Comparison of ENCODE assay signal across 22 cellular contexts in genomic region chr12:92421042-92421441, GRCh38.
A peak's percentile ranks its signal among the peaks of the same experiment; 100 is the strongest.
DNase-seq lines count a peak whose midpoint lies in the region; ATAC-seq, FAIRE-seq and TF ChIP-seq lines count a peak whose summit lies in the region.
"Had no signal": no experiment of that assay in that cellular context is flagged by ENCODE, and none has a peak within 500 bp of the region (broad histone marks: within the 10 kb centered on the region; RNA-seq: fewer than 3 reads in every experiment).

No MANE protein-coding gene starts in this region.

- peaks cover 46% of the 10 kb centered on the region for H3K4me1 Mint-ChIP-seq in activated T-cell treated with anti-CD3 and anti-CD28 coated beads, Interleukin-2, amount 50 U/mL, for 72 hours (ENCODE audit: low read depth)
- H3K4me1 Mint-ChIP-seq in stimulated activated memory B cell treated with anti-CD40 and anti-IgM and Interleukin-4, amounts not matched to agents 10 μg/mL and 1 μg/mL and 100 μg/mL, for 72 hours, result peaks cover 40% of the 10 kb centered on the region

- H3K27ac ChIP-seq in GM12878 (ENCODE audit: control insufficient read depth, insufficient read depth), result peak overlapping the region; percentile 78
- H3K27ac ChIP-seq: 22Rv1, PC-9, RWPE1, SK-N-MC had no signal

- no peak for TF ChIP-seq RAD21 in GM12878 (IDR thresholded peaks at IDR 0.05; ENCODE audit: insufficient read depth, low read depth, low read length)

- in situ Hi-C loops in GM12878 (cut with MboI), result no loop called here

- peaks cover 1 to 4% of the 10 kb centered on the region in 2 donors for H3K9me3 Mint-ChIP-seq in activated T-cell treated with anti-CD3 and anti-CD28 coated beads, Interleukin-2, amount 50 U/mL, for 72 hours
- peaks cover 2% of the 10 kb centered on the region for H3K9me3 Mint-ChIP-seq in stimulated activated memory B cell treated with anti-CD40 and anti-IgM and Interleukin-4, amounts not matched to agents 10 μg/mL and 1 μg/mL and 100 μg/mL, for 72 hours
- H3K9me3 Mint-ChIP-seq: H9, HFFc6 had no signal

- no peak for FAIRE-seq in GM12878 (lab: Jason Lieb, UNC)

- peaks cover 24% of the 10 kb centered on the region for H3K4me1 ChIP-seq in GM12878 (ENCODE audit: control insufficient read depth, insufficient read depth, low read length)

- TF ChIP-seq POLR2A in GM12878 (IDR thresholded peaks at IDR 0.05; ENCODE audit: low read depth, low read length), result no peak

- no peak for DNase-seq in activated T-cell treated with anti-CD3 and anti-CD28 coated beads, Interleukin-2, amount 50 U/mL, for 72 hours
- DNase-seq in activated T-cell treated with anti-CD3 and anti-CD28 coated beads, Interleukin-2, amount 50 U/mL, for 48 hours, result no peak
- no peak for DNase-seq in GM12878 (ENCODE audit: low read depth, low spot score)
- no peak for DNase-seq in NCI-H524 treated with DMSO at 0.1 percent for 48 hours (lab: John Stamatoyannopoulos, UW)
- no peak for DNase-seq in GOT3 (lab: John Stamatoyannopoulos, UW)
- DNase-seq in RPMI8226, result no peak
- DNase-seq: C1 segment of cervical spinal cord, GF-D8, H9, Kasumi-1, NCI-H1694, NCI-H2081 treated with DMSO at 0.1 percent for 48 hours, NCI-H2171 treated with DMSO at 0.1 percent for 48 hours, PC-9, SHP77 treated with DMSO at 0.1 percent for 48 hours, SW 1271 had no signal

- no peaks in the 10 kb centered on the region for H3K79me2 ChIP-seq in GM12878 (ENCODE audit: control insufficient read depth, insufficient read depth, low read length)

- H3K27me3 Mint-ChIP-seq in activated T-cell treated with anti-CD3 and anti-CD28 coated beads, Interleukin-2, amount 50 U/mL, for 72 hours (ENCODE audit: low read depth), result no peaks in the 10 kb centered on the region
- H3K27me3 Mint-ChIP-seq in stimulated activated memory B cell treated with anti-CD40 and anti-IgM and Interleukin-4, amounts not matched to agents 10 μg/mL and 1 μg/mL and 100 μg/mL, for 72 hours, result no peaks in the 10 kb centered on the region

- 73% methylated on average over 1 of the region's 1 CpG for WGBS in GM12878 (ENCODE audit: insufficient coverage, insufficient replicate concordance, low lambda C conversion rate, missing lambda C conversion rate)

- no peak for TF ChIP-seq EP300 in GM12878 (IDR thresholded peaks at IDR 0.05; ENCODE audit: borderline replicate concordance in 1 of 2, control insufficient read depth in 1 of 2, low read depth in 2 of 2, low read length in 2 of 2)

- RAD21 ChIA-PET in GM12878 (lab: Charles Lee; ENCODE audit: unreplicated experiment), result interaction anchor here (3.2 kb wide), 1 partner anchor 12 kb away, joined by 11 read pairs; no protein-coding TSS in a partner anchor

- no peaks in the 10 kb centered on the region for H3K36me3 Mint-ChIP-seq in activated T-cell treated with anti-CD3 and anti-CD28 coated beads, Interleukin-2, amount 50 U/mL, for 72 hours (ENCODE audit: insufficient read depth in 2 of 2)
- H3K36me3 Mint-ChIP-seq in stimulated activated memory B cell treated with anti-CD40 and anti-IgM and Interleukin-4, amounts not matched to agents 10 μg/mL and 1 μg/mL and 100 μg/mL, for 72 hours, result no peaks in the 10 kb centered on the region

- no peak for ATAC-seq in activated T-cell treated with anti-CD3 and anti-CD28 coated beads, Interleukin-2, amount 50 U/mL, for 72 hours (replicated peaks in 1 of 2)
- ATAC-seq in GM21529 (IDR thresholded peaks at IDR 0.05; ENCODE audit: unreplicated experiment) (peak; percentile 50), GM12878 (no peak)
- ATAC-seq in stimulated activated memory B cell treated with anti-CD40 and anti-IgM and Interleukin-4, amounts not matched to agents 10 μg/mL and 1 μg/mL and 100 μg/mL, for 72 hours, result no peak

- BruUV-seq in GM12878 (replicated peaks; lab: Mats Ljungman, UMichigan), result no TSS peak

- no peaks in the 10 kb centered on the region for H3K27me3 ChIP-seq in GM12878 (replicated peaks in 1 of 2; ENCODE audit: control insufficient read depth in 2 of 2, insufficient read depth in 2 of 2, low read length in 1 of 2)

- H4K20me1 ChIP-seq in GM12878 (ENCODE audit: control insufficient read depth, insufficient read depth), result no peaks in the 10 kb centered on the region

- no peak overlapping the region for H3K4me3 Mint-ChIP-seq in activated T-cell treated with anti-CD3 and anti-CD28 coated beads, Interleukin-2, amount 50 U/mL, for 72 hours
- no peak overlapping the region for H3K4me3 Mint-ChIP-seq in stimulated activated memory B cell treated with anti-CD40 and anti-IgM and Interleukin-4, amounts not matched to agents 10 μg/mL and 1 μg/mL and 100 μg/mL, for 72 hours
- H3K4me3 Mint-ChIP-seq: H9, HFFc6 had no signal

- peak overlapping the region; percentile 28; the same call in 1 of the 2 replicates for H3K4me2 ChIP-seq in GM12878 (ENCODE audit: control insufficient read depth, insufficient read depth)
- H3K4me2 ChIP-seq: PC-9 had no signal

- H2AFZ ChIP-seq in GM12878 (ENCODE audit: control insufficient read depth, low read depth, low read length), result peak overlapping the region; percentile 33; the same call in 1 of the 2 replicates

- no peak for TF ChIP-seq CTCF in GM12878 (IDR thresholded peaks at IDR 0.05 in 2 of 3, conservative IDR thresholded peaks at IDR 0.05 in 1 of 3; ENCODE audit: control insufficient read depth in 2 of 3, extremely low read depth in 1 of 3, insufficient read depth in 1 of 3, low read depth in 3 of 3, low read length in 3 of 3)

- peaks cover 3% of the 10 kb centered on the region; the same call in 1 of the 3 replicates for H3K9me3 ChIP-seq in GM12878 (replicated peaks; ENCODE audit: control insufficient read depth, insufficient read depth, low read length)

- SMC1A ChIA-PET in GM12878 (lab: Charles Lee; ENCODE audit: uncharacterized antibody, unreplicated experiment), result interaction anchor here (1.1 to 4.5 kb wide), 3 partner anchors 10 to 21 kb away, joined by 3 to 34 read pairs (median 4); no protein-coding TSS in a partner anchor

- CTCF ChIA-PET in GM12878 (lab: Yijun Ruan, JAX), result interaction anchor here (1.2 to 3.7 kb wide), 3 partner anchors 9 to 13 kb away, joined by 3 to 14 read pairs (median 10); no protein-coding TSS in a partner anchor

- no peaks in the 10 kb centered on the region for H3K36me3 ChIP-seq in GM12878 (ENCODE audit: control insufficient read depth in 2 of 2, insufficient read depth in 2 of 2, low read length in 1 of 2)

- H3K27ac Mint-ChIP-seq in activated T-cell treated with anti-CD3 and anti-CD28 coated beads, Interleukin-2, amount 50 U/mL, for 72 hours, result peak overlapping the region; percentile 14
- peak overlapping the region; percentile 43 for H3K27ac Mint-ChIP-seq in stimulated activated memory B cell treated with anti-CD40 and anti-IgM and Interleukin-4, amounts not matched to agents 10 μg/mL and 1 μg/mL and 100 μg/mL, for 72 hours
- H3K27ac Mint-ChIP-seq: HFFc6 had no signal

- no peak overlapping the region for H3K4me3 ChIP-seq in GM12878
- H3K4me3 ChIP-seq: PC-9, SK-N-MC had no signal

- intact Hi-C loops in GM12878 (cut with micrococcal nuclease; ENCODE audit: unreplicated experiment), result no loop called here

- POLR2A ChIA-PET in GM12878 (lab: Charles Lee), result interaction anchor here (1.2 to 1.5 kb wide), 3 partner anchors 8 to 41 kb away, joined by 3 to 4 read pairs (median 4); no protein-coding TSS in a partner anchor

- no peak overlapping the region for H3K9ac ChIP-seq in GM12878 (ENCODE audit: control insufficient read depth, insufficient read depth, low read length)

TF ChIP-seq in GM12878, 131 proteins besides CTCF, POLR2A, EP300 and RAD21 (continues in another document):
- TF ChIP-seq IKZF1 (conservative IDR thresholded peaks at IDR 0.05) (no peak), POLR2AphosphoS5 (IDR thresholded peaks at IDR 0.05; ENCODE audit: low read length) (no peak), HDAC6 (IDR thresholded peaks at IDR 0.05; ENCODE audit: unreplicated experiment) (no peak), NR2C2 (IDR thresholded peaks at IDR 0.05; ENCODE audit: borderline replicate concordance, control insufficient read depth, insufficient read length, low read depth) (no peak), MLLT1 (IDR thresholded peaks at IDR 0.05) (no peak), SPI1 (IDR thresholded peaks at IDR 0.05; ENCODE audit: borderline replicate concordance, insufficient read depth, low read depth, low read length) (no peak), CREM (IDR thresholded peaks at IDR 0.05; ENCODE audit: low read depth) (no peak), EZH2 (IDR thresholded peaks at IDR 0.05; ENCODE audit: borderline replicate concordance, control insufficient read depth, low read depth, low read length) (no peak), RB1 (IDR thresholded peaks at IDR 0.05; ENCODE audit: borderline replicate concordance) (no peak), MAX (IDR thresholded peaks at IDR 0.05; ENCODE audit: low read depth, low read length) (no peak)
